28 cellular contexts compared by ENCODE assay signal in genomic region chr16:81702506-81702905, GRCh38.
A peak's percentile ranks its signal among the peaks of the same experiment; 100 is the strongest.
DNase-seq lines count a peak whose midpoint lies in the region; ATAC-seq and TF ChIP-seq lines count a peak whose summit lies in the region.
"Had no signal": no experiment of that assay in that cellular context is flagged by ENCODE, and none has a peak within 500 bp of the region (broad histone marks: within the 10 kb centered on the region; RNA-seq: fewer than 3 reads in every experiment).

No MANE protein-coding gene starts in this region.

- intact Hi-C loops in upper lobe of right lung (cut with DNase I), result no loop called here

- H3K27me3 ChIP-seq in stomach smooth muscle (ENCODE audit: control insufficient read depth in 1 of 2, insufficient read depth in 2 of 2, low read length in 2 of 2) (no peaks in the 10 kb centered on the region), upper lobe of right lung (no peaks in the 10 kb centered on the region)
- H3K27me3 ChIP-seq: colonic mucosa had no signal

- H3K4me1 ChIP-seq in stomach smooth muscle (ENCODE audit: control insufficient read depth, insufficient read depth, low read length) (peaks cover 46% of the 10 kb centered on the region), upper lobe of right lung (peaks cover 9% of the 10 kb centered on the region)
- H3K4me1 ChIP-seq: Caco-2, HAP-1 had no signal

- DNase-seq in activated naive CD8-positive, alpha-beta T cell treated with anti-CD3 and anti-CD28 coated beads for 36 hours, result no peak
- DNase-seq in immature natural killer cell, result no peak
- no peak for DNase-seq in upper lobe of right lung
- DNase-seq in GM19240 (ENCODE audit: insufficient read length, low spot score), result no peak
- DNase-seq: activated CD4-positive, alpha-beta memory T cell treated with anti-CD3 and anti-CD28 coated beads, Interleukin-2, amount 10 ng/mL, durations not matched to agents 7 days and 5 days; activated gamma-delta T cell; amygdala; Caco-2; colonic mucosa; effector CD8-positive, alpha-beta T cell; hippocampal formation; Kasumi-1; left cardiac atrium; mammary epithelial cell; NCI-H1417; NCI-H2081; NCI-H2227 treated with DMSO at 0.1 percent for 48 hours; NCI-H526; NK-92 treated with Interleukin-12 subunit alpha and Interleukin-12 subunit beta, amount 100 ng/mL, for 24 hours; PC-3; small intestine; T-helper 1 cell had no signal

- peak overlapping the region; percentile 34 for H3K27ac Mint-ChIP-seq in activated naive CD8-positive, alpha-beta T cell
- no peak overlapping the region for H3K27ac Mint-ChIP-seq in activated naive CD8-positive, alpha-beta T cell treated with anti-CD3 and anti-CD28 coated beads for 36 hours
- H3K27ac Mint-ChIP-seq in IgD-negative memory B cell, result peak overlapping the region in 2 of 3 donors; percentile 29 to 64
- H3K27ac Mint-ChIP-seq in immature natural killer cell, result peak overlapping the region in 5 of 6 donors; percentile 2 to 52 (median 31)
- H3K27ac Mint-ChIP-seq: activated CD4-positive, alpha-beta memory T cell treated with anti-CD3 and anti-CD28 coated beads, Interleukin-2, amount 10 ng/mL, durations not matched to agents 7 days and 5 days; stimulated activated naive CD8-positive, alpha-beta T cell treated with anti-CD3 and anti-CD28 coated beads, Interleukin-15, Interleukin-2, amounts not matched to agents 100 ng/mL and 50 ng/mL, for 24 hours had no signal

- no peak overlapping the region for H3K4me3 ChIP-seq in stomach smooth muscle (ENCODE audit: low read length in 2 of 2)
- H3K4me3 ChIP-seq in upper lobe of right lung, result no peak overlapping the region
- H3K4me3 ChIP-seq: colonic mucosa, HAP-1, thoracic aorta had no signal

- no peaks in the 10 kb centered on the region for H3K9me3 ChIP-seq in stomach smooth muscle (ENCODE audit: control insufficient read depth in 2 of 2, low read length in 2 of 2)
- no peaks in the 10 kb centered on the region for H3K9me3 ChIP-seq in upper lobe of right lung
- H3K9me3 ChIP-seq: Caco-2, colonic mucosa, HAP-1, thoracic aorta had no signal

- H3K36me3 ChIP-seq in stomach smooth muscle (ENCODE audit: control insufficient read depth in 2 of 2, insufficient read depth in 2 of 2, low read length in 2 of 2) (peaks cover 48 to 51% of the 10 kb centered on the region in 2 donors), upper lobe of right lung (peaks cover 59% of the 10 kb centered on the region)

- H3K27me3 Mint-ChIP-seq in activated naive CD8-positive, alpha-beta T cell, result no peaks in the 10 kb centered on the region
- H3K27me3 Mint-ChIP-seq in activated naive CD8-positive, alpha-beta T cell treated with anti-CD3 and anti-CD28 coated beads for 36 hours, result no peaks in the 10 kb centered on the region
- H3K27me3 Mint-ChIP-seq in IgD-negative memory B cell (no peaks in the 10 kb centered on the region), immature natural killer cell (ENCODE audit: low read depth in 3 of 3) (peaks cover 1 to 8% (median 4%) of the 10 kb centered on the region in 3 donors)
- H3K27me3 Mint-ChIP-seq: activated CD4-positive, alpha-beta memory T cell treated with anti-CD3 and anti-CD28 coated beads, Interleukin-2, amount 10 ng/mL, durations not matched to agents 7 days and 5 days; stimulated activated naive CD8-positive, alpha-beta T cell treated with anti-CD3 and anti-CD28 coated beads, Interleukin-15, Interleukin-2, amounts not matched to agents 100 ng/mL and 50 ng/mL, for 24 hours had no signal

- H3K9ac ChIP-seq in stomach smooth muscle (ENCODE audit: low read length in 2 of 2), result no peak overlapping the region

- H3K4me3 Mint-ChIP-seq in activated naive CD8-positive, alpha-beta T cell, result no peak overlapping the region
- no peak overlapping the region for H3K4me3 Mint-ChIP-seq in activated naive CD8-positive, alpha-beta T cell treated with anti-CD3 and anti-CD28 coated beads for 36 hours
- H3K4me3 Mint-ChIP-seq in IgD-negative memory B cell (no peak overlapping the region), immature natural killer cell (no peak overlapping the region)
- H3K4me3 Mint-ChIP-seq: activated CD4-positive, alpha-beta memory T cell treated with anti-CD3 and anti-CD28 coated beads, Interleukin-2, amount 10 ng/mL, durations not matched to agents 7 days and 5 days; stimulated activated naive CD8-positive, alpha-beta T cell treated with anti-CD3 and anti-CD28 coated beads, Interleukin-15, Interleukin-2, amounts not matched to agents 100 ng/mL and 50 ng/mL, for 24 hours had no signal

- ATAC-seq in upper lobe of right lung, result no peak

- H3K27ac ChIP-seq in stomach smooth muscle (ENCODE audit: low read length) (peak overlapping the region; percentile 11), upper lobe of right lung (no peak overlapping the region)
- H3K27ac ChIP-seq: colonic mucosa, thoracic aorta had no signal

- no peak for TF ChIP-seq CTCF in upper lobe of right lung (IDR thresholded peaks at IDR 0.05)

- H3K9me3 Mint-ChIP-seq in activated naive CD8-positive, alpha-beta T cell (ENCODE audit: low read depth), result no peaks in the 10 kb centered on the region
- no peaks in the 10 kb centered on the region for H3K9me3 Mint-ChIP-seq in activated naive CD8-positive, alpha-beta T cell treated with anti-CD3 and anti-CD28 coated beads for 36 hours
- H3K9me3 Mint-ChIP-seq in IgD-negative memory B cell, result no peaks in the 10 kb centered on the region
- H3K9me3 Mint-ChIP-seq in immature natural killer cell, result no peaks in the 10 kb centered on the region
- H3K9me3 Mint-ChIP-seq: activated CD4-positive, alpha-beta memory T cell treated with anti-CD3 and anti-CD28 coated beads, Interleukin-2, amount 10 ng/mL, durations not matched to agents 7 days and 5 days; stimulated activated naive CD8-positive, alpha-beta T cell treated with anti-CD3 and anti-CD28 coated beads, Interleukin-15, Interleukin-2, amounts not matched to agents 100 ng/mL and 50 ng/mL, for 24 hours had no signal

- H3K4me1 Mint-ChIP-seq in activated naive CD8-positive, alpha-beta T cell (ENCODE audit: low read depth), result no peaks in the 10 kb centered on the region
- H3K4me1 Mint-ChIP-seq in activated naive CD8-positive, alpha-beta T cell treated with anti-CD3 and anti-CD28 coated beads for 36 hours, result no peaks in the 10 kb centered on the region
- H3K4me1 Mint-ChIP-seq in IgD-negative memory B cell, result no peaks in the 10 kb centered on the region
- no peaks in the 10 kb centered on the region for H3K4me1 Mint-ChIP-seq in immature natural killer cell

- peaks cover 10% of the 10 kb centered on the region for H3K36me3 Mint-ChIP-seq in activated naive CD8-positive, alpha-beta T cell
- peaks cover 5% of the 10 kb centered on the region for H3K36me3 Mint-ChIP-seq in activated naive CD8-positive, alpha-beta T cell treated with anti-CD3 and anti-CD28 coated beads for 36 hours
- H3K36me3 Mint-ChIP-seq in IgD-negative memory B cell (peaks cover 8% of the 10 kb centered on the region), immature natural killer cell (peaks cover 24 to 45% (median 30%) of the 10 kb centered on the region in 3 donors)
